ENCODE assay signal across 16 cellular contexts in genomic region chr3:129128357-129129155, GRCh38. TPM values are rescaled to one million over a fixed set of nuclear protein-coding genes. Genes with fewer than 3 reads are reported as not detected.
DNase-seq lines count a peak whose midpoint lies in the region; ATAC-seq and TF ChIP-seq lines count a peak whose summit lies in the region.
"Had no signal": no experiment of that assay in that cellular context is flagged by ENCODE, and none has a peak within 500 bp of the region (broad histone marks: within the 10 kb centered on the region; RNA-seq: fewer than 3 reads in every experiment).

No MANE protein-coding gene starts in this region.

- H3K14ac ChIP-seq in H9 (ENCODE audit: insufficient read depth, low read length) = no peak overlapping the region

- intact Hi-C loops in dendritic cell treated with granulocyte-macrophage colony-stimulating factor and Interleukin-4, amounts not matched to agents 40 ng/mL and 50 ng/mL, for 4 days (cut with micrococcal nuclease) = no loop called here

- H3K79me1 ChIP-seq in H9 (ENCODE audit: insufficient read depth, low read depth, low read length, poor library complexity, severe bottlenecking) = no peaks in the 10 kb centered on the region

- H3K27me3 ChIP-seq in H9 (ENCODE audit: insufficient read depth, low read length) = no peaks in the 10 kb centered on the region

- H3K9ac ChIP-seq in H9 (ENCODE audit: extremely low read depth, insufficient read length, low read length) = no peak overlapping the region

- peaks cover 0 to 8% of the 10 kb centered on the region in 2 donors for H3K36me3 Mint-ChIP-seq in activated T-cell treated with anti-CD3 and anti-CD28 coated beads, Interleukin-2, amount 50 U/mL, for 72 hours (ENCODE audit: insufficient read depth in 2 of 2)
- peaks cover 28% of the 10 kb centered on the region for H3K36me3 Mint-ChIP-seq in activated T-cell treated with anti-CD3 and anti-CD28 coated beads, Interleukin-2, amount 50 U/mL, for 4 hours (ENCODE audit: insufficient read depth)
- peaks cover 9 to 50% (median 36%) of the 10 kb centered on the region in 3 experiments; a peak in 6 of 7 replicates for H3K36me3 Mint-ChIP-seq in H9 (ENCODE audit: insufficient read depth in 1 of 3, low read depth in 3 of 3)
- H3K36me3 Mint-ChIP-seq in dendritic cell treated with granulocyte-macrophage colony-stimulating factor and Interleukin-4, amounts not matched to agents 40 ng/mL and 50 ng/mL, for 4 days (ENCODE audit: low read depth) = peaks cover 84% of the 10 kb centered on the region
- peaks cover 57% of the 10 kb centered on the region for H3K36me3 Mint-ChIP-seq in stimulated activated effector memory CD8-positive, alpha-beta T cell treated with anti-CD3 and anti-CD28 coated beads, Interleukin-12 subunit alpha, Interleukin-12 subunit beta, amount 100 ng/mL, for 72 hours

- no peak overlapping the region for H4K5ac ChIP-seq in H9 (ENCODE audit: insufficient read length, low read depth, low read length)

- H2AK5ac ChIP-seq in H9 (ENCODE audit: insufficient read length, low read length) = no peak overlapping the region

- no peaks in the 10 kb centered on the region for H3K4me1 ChIP-seq in H9 (ENCODE audit: insufficient read depth, low read length)

- no peak overlapping the region for H3K23ac ChIP-seq in H9 (ENCODE audit: insufficient read length, low read depth, low read length)

- no peak overlapping the region for H3K56ac ChIP-seq in H9 (ENCODE audit: insufficient read length, low read depth, low read length)

- TF ChIP-seq CTCF in H9 (conservative IDR thresholded peaks at IDR 0.05) = no peak

- H3K79me2 ChIP-seq in H9 (ENCODE audit: insufficient read depth, low read length) = no peaks in the 10 kb centered on the region

- no peak overlapping the region for H2BK15ac ChIP-seq in H9 (ENCODE audit: low read depth, low read length)

- no CpG with 5 or more reads among the region's 16 CpGs for WGBS in H9 (ENCODE audit: extremely low coverage, insufficient read length, low lambda C conversion rate)

- no peak overlapping the region for H2BK120ac ChIP-seq in H9 (ENCODE audit: low read depth, low read length, poor library complexity, severe bottlenecking)

- H4K20me1 ChIP-seq in H9 (ENCODE audit: control insufficient read depth, insufficient read depth, insufficient read length) = no peaks in the 10 kb centered on the region

- H3T11ph ChIP-seq in H9 (ENCODE audit: low read length) = no peak overlapping the region

- no peak overlapping the region for H3K27ac ChIP-seq in H9 (ENCODE audit: insufficient read length, low read depth, low read length)
- H3K27ac ChIP-seq: C4-2B, PC-9 had no signal

- no peaks in the 10 kb centered on the region for H3K23me2 ChIP-seq in H9 (ENCODE audit: insufficient read length, low read depth, low read length, poor library complexity, severe bottlenecking)

- H2BK5ac ChIP-seq in H9 (ENCODE audit: insufficient read length, low read length) = no peak overlapping the region

- H4K91ac ChIP-seq in H9 (ENCODE audit: insufficient read length, low read depth, low read length) = no peak overlapping the region

- no peak overlapping the region for H3K4ac ChIP-seq in H9 (ENCODE audit: low read depth, low read length)

- peak overlapping the region; percentile 40 for H3K27ac Mint-ChIP-seq in activated T-cell treated with anti-CD3 and anti-CD28 coated beads, Interleukin-2, amount 50 U/mL, for 72 hours
- peak overlapping the region in 2 of 3 experiments; percentile 44 to 79; a peak in 3 of 7 replicates for H3K27ac Mint-ChIP-seq in H9
- peak overlapping the region; percentile 33 for H3K27ac Mint-ChIP-seq in dendritic cell treated with granulocyte-macrophage colony-stimulating factor and Interleukin-4, amounts not matched to agents 40 ng/mL and 50 ng/mL, for 4 days
- H3K27ac Mint-ChIP-seq in stimulated activated effector memory CD8-positive, alpha-beta T cell treated with anti-CD3 and anti-CD28 coated beads, Interleukin-12 subunit alpha, Interleukin-12 subunit beta, amount 100 ng/mL, for 72 hours = peak overlapping the region; percentile 32
- H3K27ac Mint-ChIP-seq: HFFc6 had no signal

- H3K9me3 ChIP-seq in H9 (ENCODE audit: control insufficient read depth, low read depth, low read length) = no peaks in the 10 kb centered on the region

- peak overlapping the region in 1 of 2 donors; percentile 2 for H3K4me3 Mint-ChIP-seq in activated T-cell treated with anti-CD3 and anti-CD28 coated beads, Interleukin-2, amount 50 U/mL, for 72 hours
- no peak overlapping the region for H3K4me3 Mint-ChIP-seq in activated T-cell treated with anti-CD3 and anti-CD28 coated beads, Interleukin-2, amount 50 U/mL, for 4 hours
- H3K4me3 Mint-ChIP-seq in H9 = no peak overlapping the region; a peak in 1 of 5 replicates
- H3K4me3 Mint-ChIP-seq in dendritic cell treated with granulocyte-macrophage colony-stimulating factor and Interleukin-4, amounts not matched to agents 40 ng/mL and 50 ng/mL, for 4 days = no peak overlapping the region
- H3K4me3 Mint-ChIP-seq in stimulated activated effector memory CD8-positive, alpha-beta T cell treated with anti-CD3 and anti-CD28 coated beads, Interleukin-12 subunit alpha, Interleukin-12 subunit beta, amount 100 ng/mL, for 72 hours = no peak overlapping the region
- H3K4me3 Mint-ChIP-seq: HFFc6 had no signal

- H3K9me3 Mint-ChIP-seq in activated T-cell treated with anti-CD3 and anti-CD28 coated beads, Interleukin-2, amount 50 U/mL, for 72 hours = no peaks in the 10 kb centered on the region
- no peaks in the 10 kb centered on the region for H3K9me3 Mint-ChIP-seq in activated T-cell treated with anti-CD3 and anti-CD28 coated beads, Interleukin-2, amount 50 U/mL, for 4 hours
- H3K9me3 Mint-ChIP-seq in H9 = no peaks in the 10 kb centered on the region
- no peaks in the 10 kb centered on the region for H3K9me3 Mint-ChIP-seq in dendritic cell treated with granulocyte-macrophage colony-stimulating factor and Interleukin-4, amounts not matched to agents 40 ng/mL and 50 ng/mL, for 4 days
- H3K9me3 Mint-ChIP-seq in stimulated activated effector memory CD8-positive, alpha-beta T cell treated with anti-CD3 and anti-CD28 coated beads, Interleukin-12 subunit alpha, Interleukin-12 subunit beta, amount 100 ng/mL, for 72 hours = no peaks in the 10 kb centered on the region
- H3K9me3 Mint-ChIP-seq: HFFc6 had no signal

- DNase-seq in activated T-cell treated with anti-CD3 and anti-CD28 coated beads, Interleukin-2, amount 50 U/mL, for 72 hours = no peak
- no peak for DNase-seq in activated T-cell treated with anti-CD3 and anti-CD28 coated beads, Interleukin-2, amount 50 U/mL, for 4 hours
- no peak for DNase-seq in H9
- DNase-seq in stimulated activated effector memory CD8-positive, alpha-beta T cell treated with anti-CD3 and anti-CD28 coated beads, Interleukin-12 subunit alpha, Interleukin-12 subunit beta, amount 100 ng/mL, for 72 hours (ENCODE audit: low spot score in 2 of 2) = no peak
- DNase-seq in DMS79 (lab: John Stamatoyannopoulos, UW) = no peak
- no peak for DNase-seq in AG20443 (ENCODE audit: low spot score)
- DNase-seq: DMS153, HFFc6, Kasumi-1, NCI-H1105, NCI-H1694, NCI-H510A treated with DMSO at 0.1 percent for 48 hours, NCI-H82, PC-9 had no signal

- no peaks in the 10 kb centered on the region for H3K27me3 Mint-ChIP-seq in activated T-cell treated with anti-CD3 and anti-CD28 coated beads, Interleukin-2, amount 50 U/mL, for 72 hours (ENCODE audit: low read depth)
- H3K27me3 Mint-ChIP-seq in activated T-cell treated with anti-CD3 and anti-CD28 coated beads, Interleukin-2, amount 50 U/mL, for 4 hours (ENCODE audit: low read depth) = no peaks in the 10 kb centered on the region
- no peaks in the 10 kb centered on the region for H3K27me3 Mint-ChIP-seq in H9 (ENCODE audit: low read depth)
- H3K27me3 Mint-ChIP-seq in dendritic cell treated with granulocyte-macrophage colony-stimulating factor and Interleukin-4, amounts not matched to agents 40 ng/mL and 50 ng/mL, for 4 days = peaks cover 12% of the 10 kb centered on the region

- H2BK20ac ChIP-seq in H9 (ENCODE audit: low read depth, low read length, poor library complexity, severe bottlenecking) = no peak overlapping the region

- peaks cover 13% of the 10 kb centered on the region for H3K4me1 Mint-ChIP-seq in activated T-cell treated with anti-CD3 and anti-CD28 coated beads, Interleukin-2, amount 50 U/mL, for 72 hours (ENCODE audit: low read depth)
- peaks cover 13% of the 10 kb centered on the region for H3K4me1 Mint-ChIP-seq in activated T-cell treated with anti-CD3 and anti-CD28 coated beads, Interleukin-2, amount 50 U/mL, for 4 hours (ENCODE audit: low read depth)
- no peaks in the 10 kb centered on the region for H3K4me1 Mint-ChIP-seq in H9
- H3K4me1 Mint-ChIP-seq in dendritic cell treated with granulocyte-macrophage colony-stimulating factor and Interleukin-4, amounts not matched to agents 40 ng/mL and 50 ng/mL, for 4 days (ENCODE audit: low read depth) = peaks cover 14% of the 10 kb centered on the region
- peaks cover 9% of the 10 kb centered on the region for H3K4me1 Mint-ChIP-seq in stimulated activated effector memory CD8-positive, alpha-beta T cell treated with anti-CD3 and anti-CD28 coated beads, Interleukin-12 subunit alpha, Interleukin-12 subunit beta, amount 100 ng/mL, for 72 hours

- no peak for ATAC-seq in activated T-cell treated with anti-CD3 and anti-CD28 coated beads, Interleukin-2, amount 50 U/mL, for 72 hours (replicated peaks in 1 of 2)
- ATAC-seq in activated T-cell treated with anti-CD3 and anti-CD28 coated beads, Interleukin-2, amount 50 U/mL, for 4 hours = no peak
- peak; percentile 6 for ATAC-seq in stimulated activated effector memory CD8-positive, alpha-beta T cell treated with anti-CD3 and anti-CD28 coated beads, Interleukin-12 subunit alpha, Interleukin-12 subunit beta, amount 100 ng/mL, for 72 hours

- H2BK12ac ChIP-seq in H9 (ENCODE audit: insufficient read length, low read depth, low read length) = no peak overlapping the region

- no peak overlapping the region for H3K18ac ChIP-seq in H9 (ENCODE audit: insufficient read length, low read depth, low read length)

- no peak overlapping the region for H3K4me2 ChIP-seq in H9 (ENCODE audit: insufficient read depth, insufficient read length, low read length)
- H3K4me2 ChIP-seq: PC-9 had no signal

- no peak overlapping the region for H4K8ac ChIP-seq in H9 (replicated peaks; ENCODE audit: insufficient read length, low read depth, low read length)

- H2AFZ ChIP-seq in H9 (ENCODE audit: low read length) = no peak overlapping the region
- H2AFZ ChIP-seq: PC-9 had no signal

RNA-seq across cellular contexts. Expression of gene RAB43, which starts 7.0 kb away (rescaled TPM):
- 10 to 100 TPM; 82.5 to 95.5 TPM for total RNA-seq in activated T-cell treated with anti-CD3 and anti-CD28 coated beads, Interleukin-2, amount 50 U/mL, for 72 hours
- total RNA-seq in activated T-cell treated with anti-CD3 and anti-CD28 coated beads, Interleukin-2, amount 50 U/mL, for 4 hours = 10 to 100 TPM; 24.4 to 30.6 (median 25.0) TPM
- total RNA-seq in H9 (2021) = 13.6 and 14.8 TPM in 2 replicates

RNA-seq across cellular contexts. Expression of gene ISY1, which starts 32.3 kb away (rescaled TPM):
- 10 to 100 TPM; 50.2 to 68.9 TPM for total RNA-seq in activated T-cell treated with anti-CD3 and anti-CD28 coated beads, Interleukin-2, amount 50 U/mL, for 72 hours
- 100 to 1,000 TPM in 1 of 3 donors, 10 to 100 TPM in 2; 93.1 to 101 (median 93.9) TPM for total RNA-seq in activated T-cell treated with anti-CD3 and anti-CD28 coated beads, Interleukin-2, amount 50 U/mL, for 4 hours
- total RNA-seq in H9 (2021) = 28.1 TPM in 2 replicates

RNA-seq across cellular contexts. Expression of gene CNBP, which starts 55.1 kb away (rescaled TPM):
- 100 to 1,000 TPM; 450 to 480 TPM for total RNA-seq in activated T-cell treated with anti-CD3 and anti-CD28 coated beads, Interleukin-2, amount 50 U/mL, for 72 hours
- 100 to 1,000 TPM; 606 to 623 (median 610) TPM for total RNA-seq in activated T-cell treated with anti-CD3 and anti-CD28 coated beads, Interleukin-2, amount 50 U/mL, for 4 hours
- total RNA-seq in H9 (2021) = 433 and 443 TPM in 2 replicates
